ENCODE assay signal across 8 cellular contexts in genomic region chr10:61900829-61901783, GRCh38. TPM values are rescaled to one million over a fixed set of nuclear protein-coding genes. Genes with fewer than 3 reads are reported as not detected.
DNase-seq lines count a peak whose midpoint lies in the region; ATAC-seq and TF ChIP-seq lines count a peak whose summit lies in the region.

ARID5B (plus strand) TSS chr10:61901699; CDS start chr10:61901710, 11 bp downstream.

- BruUV-seq in Caco-2 (replicated peaks; lab: Mats Ljungman, UMichigan) = no TSS peak

- H3K36me3 Mint-ChIP-seq in Caco-2 (ENCODE audit: insufficient read depth, unreplicated experiment) = peaks cover 67% of the 10 kb centered on the region

- H3K27ac ChIP-seq in adipose tissue (ENCODE audit: low read depth, low read length) (no peak within 1 kb of the TSS), aorta (ENCODE audit: low read depth in 1 of 2, low read length in 2 of 2) (peak within 1 kb of the TSS; percentile 22 to 89)

- DNase-seq in Caco-2 (peak; percentile 84), HT1080 (ENCODE audit: low read depth) (peak; percentile 26), RPMI7951 (ENCODE audit: low read depth) (peak; percentile 75), head of caudate nucleus (peak; percentile 22 to 89 (median 72)), aorta (peak in 1 of 2 donors; percentile 64), GF-D8 (lab: John Stamatoyannopoulos, UW) (no peak)

- CTCF ChIA-PET in Caco-2 (lab: Charles Lee) = interaction anchor here (1.1 to 3.4 kb wide), 6 partner anchors 24 to 154 kb away, joined by 3 to 24 read pairs (median 5); no protein-coding TSS in a partner anchor

- peak within 1 kb of the TSS; percentile 89 for H3K4me3 Mint-ChIP-seq in Caco-2 (ENCODE audit: unreplicated experiment)

- no peaks in the 10 kb centered on the region for H3K27me3 Mint-ChIP-seq in Caco-2 (ENCODE audit: insufficient read depth, unreplicated experiment)

- WGBS in adipose tissue, 3 donors = 0 to 1% (median 1%) methylated on average over 34 of the region's 34 CpGs
- WGBS in aorta, 2 donors = 0% methylated on average over 34 of the region's 34 CpGs

- H3K4me1 ChIP-seq in Caco-2 (peaks cover 52% of the 10 kb centered on the region), neuron (ENCODE audit: insufficient read depth, low read length) (peaks cover 36% of the 10 kb centered on the region), aorta (ENCODE audit: control insufficient read depth in 1 of 2, insufficient read depth in 2 of 2, low read length in 2 of 2) (peaks cover under 1 to 1% of the 10 kb centered on the region in 2 donors)

- H3K9me3 Mint-ChIP-seq in Caco-2 (ENCODE audit: unreplicated experiment) = no peaks in the 10 kb centered on the region

- H2AFZ ChIP-seq in neuron (ENCODE audit: low read depth, low read length) = peak within 1 kb of the TSS; percentile 100

- intact Hi-C loops in Caco-2 (cut with micrococcal nuclease; ENCODE audit: unreplicated experiment) (no loop called here), head of caudate nucleus (cut with DNase I) (loop anchor here (5.0 kb wide), 1 partner anchor 146 kb away; no protein-coding TSS in a partner anchor), aorta (cut with DNase I) (loop anchor here (2.0 to 5.0 kb wide), 8 partner anchors 41 to 344 kb away; no protein-coding TSS in a partner anchor)

- H3K9me3 ChIP-seq in Caco-2 (no peaks in the 10 kb centered on the region), neuron (ENCODE audit: low read length) (no peaks in the 10 kb centered on the region), aorta (ENCODE audit: control insufficient read depth, low read length) (no peaks in the 10 kb centered on the region)

- no peak for TF ChIP-seq CTCF in Caco-2 (IDR thresholded peaks at IDR 0.05; ENCODE audit: insufficient read depth in 1 of 2, low read depth in 1 of 2, low read length in 1 of 2, severe bottlenecking in 1 of 2, unreplicated experiment in 1 of 2)

- POLR2A ChIA-PET in Caco-2 (lab: Charles Lee) = interaction anchor here (0.6 to 0.8 kb wide), 3 partner anchors 63 to 193 kb away, joined by 3 to 5 read pairs (median 4); no protein-coding TSS in a partner anchor

- H3K27me3 ChIP-seq in Caco-2 (replicated peaks; ENCODE audit: control insufficient read depth, insufficient read depth, low read length) (no peaks in the 10 kb centered on the region), neuron (ENCODE audit: insufficient read depth, low read length) (no peaks in the 10 kb centered on the region), aorta (ENCODE audit: control insufficient read depth in 1 of 2, insufficient read depth in 2 of 2, low read length in 1 of 2) (no peaks in the 10 kb centered on the region)

- H3K27ac Mint-ChIP-seq in Caco-2 (ENCODE audit: unreplicated experiment) = peak within 1 kb of the TSS; percentile 99

- ATAC-seq in aorta (ENCODE audit: low FRiP score) = peak; percentile 42

- H3K4me3 ChIP-seq in Caco-2 (ENCODE audit: low read depth, low read length) (peak within 1 kb of the TSS; percentile 97), neuron (ENCODE audit: low read length) (peak within 1 kb of the TSS; percentile 73), aorta (ENCODE audit: low read length in 2 of 2) (peak within 1 kb of the TSS; percentile 90 to 95)

- H3K36me3 ChIP-seq in Caco-2 (ENCODE audit: control insufficient read depth, insufficient read depth, low read length) = no peaks in the 10 kb centered on the region; the same call in 1 of the 2 replicates
- no peaks in the 10 kb centered on the region for H3K36me3 ChIP-seq in neuron (ENCODE audit: insufficient read depth, low read length)
- H3K36me3 ChIP-seq in aorta (ENCODE audit: control insufficient read depth in 1 of 2, insufficient read depth in 2 of 2, low read length in 1 of 2) = no peaks in the 10 kb centered on the region

- peaks cover 49% of the 10 kb centered on the region for H3K4me1 Mint-ChIP-seq in Caco-2 (ENCODE audit: low read depth, unreplicated experiment)

RNA-seq across cellular contexts. Expression of gene ARID5B, which starts in this region (rescaled TPM):
- 168 and 169 TPM in 2 replicates for total RNA-seq in Caco-2 (2022)
- total RNA-seq in HT1080 (2014; rRNA removed; shearing (Covaris generic)) = 3.2 and 4.3 TPM in 2 replicates
- polyA plus RNA-seq in HT1080 (2015; cell fraction: cytosol; rRNA removed) = 2.5 and 3.1 TPM in 2 replicates
- polyA plus RNA-seq in HT1080 (2015; cell fraction: nucleus; rRNA removed) = 3.9 and 5.2 TPM in 2 replicates
- total RNA-seq in RPMI7951 (2014; rRNA removed; shearing (Covaris generic)) = 10.9 and 15.7 TPM in 2 replicates
- 10 to 100 TPM in 2 of 3 donors, 1 to 10 TPM in 1; 3.3 to 59.6 (median 36.6) TPM for polyA plus RNA-seq in adipose tissue
- total RNA-seq in aorta = 100 to 1,000 TPM in 1 of 2 donors, 10 to 100 TPM in 1; 66.2 to 143 TPM
- 10 to 100 TPM in 1 of 2 donors, 1 to 10 TPM in 1; 7.8 to 33.2 TPM for polyA plus RNA-seq in aorta
